ENCODE assay signal across 11 cellular contexts in the genomic region with DNA sequence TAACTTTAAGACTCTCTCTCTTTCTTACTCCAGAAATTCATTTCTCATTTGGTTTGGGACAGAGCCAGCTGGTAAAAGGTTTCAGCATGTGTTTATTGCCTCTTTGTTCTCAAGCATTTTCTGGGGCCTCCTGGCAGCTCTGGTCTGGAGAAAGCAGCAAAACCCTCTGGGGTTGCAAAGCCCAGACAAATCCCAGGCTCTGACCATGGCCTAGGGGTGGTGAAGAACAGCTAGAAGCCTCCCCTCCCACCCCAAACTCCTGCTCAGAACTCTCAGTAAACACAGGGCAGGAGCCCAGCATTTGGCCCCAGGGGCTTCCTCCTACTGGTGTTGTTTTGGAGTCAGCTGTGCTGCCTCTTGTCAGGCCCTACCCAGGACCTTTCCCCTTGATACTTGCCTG.
DNase-seq lines count a peak whose midpoint lies in the region; ATAC-seq, FAIRE-seq and TF ChIP-seq lines count a peak whose summit lies in the region.
"Had no signal": no experiment of that assay in that cellular context is flagged by ENCODE, and none has a peak within 500 bp of the region (broad histone marks: within the 10 kb centered on the region; RNA-seq: fewer than 3 reads in every experiment).

No MANE protein-coding gene starts in this region.

- H3K9me3 Mint-ChIP-seq in astrocyte (ENCODE audit: unreplicated experiment): no peaks in the 10 kb centered on the region
- H3K9me3 Mint-ChIP-seq: activated CD4-positive, alpha-beta T cell treated with anti-CD3 and anti-CD28 coated beads, Interleukin-2, amount 10 ng/mL, durations not matched to agents 7 days and 5 days had no signal

- H4K20me1 ChIP-seq in astrocyte (ENCODE audit: insufficient read depth, low read length): no peaks in the 10 kb centered on the region

- H3K9ac ChIP-seq in astrocyte (ENCODE audit: low read length) (no peak overlapping the region), skeletal muscle tissue (ENCODE audit: low read depth in 1 of 3, low read length in 3 of 3) (no peak overlapping the region)

- FAIRE-seq in astrocyte (lab: Jason Lieb, UNC): no peak
- no peak for FAIRE-seq in GM12892 (lab: Jason Lieb, UNC)
- FAIRE-seq in frontal cortex (lab: Jason Lieb, UNC): no peak
- FAIRE-seq: G401.6 had no signal

- TF ChIP-seq CTCF in astrocyte (IDR thresholded peaks at IDR 0.05; ENCODE audit: insufficient read depth, low read depth, low read length): no peak

- peaks cover 14% of the 10 kb centered on the region for H3K4me1 ChIP-seq in astrocyte (ENCODE audit: insufficient read depth, low read length)
- peaks cover 5 to 12% (median 8%) of the 10 kb centered on the region in 3 donors for H3K4me1 ChIP-seq in skeletal muscle tissue (ENCODE audit: control insufficient read depth in 3 of 3, insufficient read depth in 3 of 3, low read length in 3 of 3)

- no peaks in the 10 kb centered on the region for H3K36me3 ChIP-seq in astrocyte (ENCODE audit: insufficient read depth, low read length)
- H3K36me3 ChIP-seq in skeletal muscle tissue (ENCODE audit: control insufficient read depth in 3 of 3, insufficient read depth in 3 of 3, low read length in 3 of 3): no peaks in the 10 kb centered on the region

- H3K4me2 ChIP-seq in astrocyte (ENCODE audit: low read length): no peak overlapping the region

- no peak overlapping the region for H3K4me3 Mint-ChIP-seq in astrocyte (ENCODE audit: unreplicated experiment)
- H3K4me3 Mint-ChIP-seq: activated CD4-positive, alpha-beta T cell treated with anti-CD3 and anti-CD28 coated beads, Interleukin-2, amount 10 ng/mL, durations not matched to agents 7 days and 5 days had no signal

- H3K9me3 ChIP-seq in astrocyte (ENCODE audit: insufficient read depth, low read depth, low read length): no peaks in the 10 kb centered on the region
- no peaks in the 10 kb centered on the region for H3K9me3 ChIP-seq in skeletal muscle tissue (ENCODE audit: control insufficient read depth in 3 of 3, low read length in 3 of 3)

- TF ChIP-seq POLR2A in GM12892 (IDR thresholded peaks at IDR 0.05; ENCODE audit: low read depth, low read length): no peak

- no peaks in the 10 kb centered on the region for H3K36me3 Mint-ChIP-seq in astrocyte (ENCODE audit: low read depth, unreplicated experiment)

- DNase-seq in G401 (ENCODE audit: low spot score) (peak; percentile 10), astrocyte (ENCODE audit: low read depth) (peak; percentile 77), left cardiac atrium (no peak), GM12892 (ENCODE audit: insufficient read length) (no peak), frontal cortex (ENCODE audit: low spot score in 2 of 2) (no peak), cortex of kidney (lab: John Stamatoyannopoulos, UW) (no peak)
- DNase-seq in activated effector memory CD4-positive, alpha-beta T cell treated with anti-CD3 and anti-CD28 coated beads, Interleukin-2, amount 50 U/mL, for 16 hours: no peak
- DNase-seq: activated CD4-positive, alpha-beta T cell treated with anti-CD3 and anti-CD28 coated beads, Interleukin-2, amount 10 ng/mL, durations not matched to agents 7 days and 5 days; NCI-H82 had no signal

- peaks cover 10% of the 10 kb centered on the region for H3K4me1 Mint-ChIP-seq in astrocyte (ENCODE audit: low read depth, unreplicated experiment)
- H3K4me1 Mint-ChIP-seq: activated CD4-positive, alpha-beta T cell treated with anti-CD3 and anti-CD28 coated beads, Interleukin-2, amount 10 ng/mL, durations not matched to agents 7 days and 5 days had no signal

- no peaks in the 10 kb centered on the region for H3K27me3 ChIP-seq in astrocyte (ENCODE audit: insufficient read depth, low read length)
- H3K27me3 ChIP-seq in skeletal muscle tissue (ENCODE audit: control insufficient read depth in 3 of 3, insufficient read depth in 3 of 3, low read length in 3 of 3): no peaks in the 10 kb centered on the region

- H2AFZ ChIP-seq in astrocyte (ENCODE audit: low read depth, low read length): peak overlapping the region; percentile 45

- ATAC-seq in left cardiac atrium: peak; percentile 64 to 85

- H3K79me2 ChIP-seq in astrocyte (ENCODE audit: insufficient read depth, low read length): no peaks in the 10 kb centered on the region

- in situ Hi-C loops in G401 (cut with HindIII; ENCODE audit: low sequenced_read_pairs): no loop called here

- intact Hi-C loops in left cardiac atrium (cut with DNase I): no loop called here

- H3K27ac ChIP-seq in astrocyte (ENCODE audit: low read depth, low read length): no peak overlapping the region
- H3K27ac ChIP-seq in skeletal muscle tissue (ENCODE audit: low read depth, low read length): peak overlapping the region; percentile 38

- peaks cover 3% of the 10 kb centered on the region for H3K27me3 Mint-ChIP-seq in astrocyte (ENCODE audit: low read depth, unreplicated experiment)
- H3K27me3 Mint-ChIP-seq: activated CD4-positive, alpha-beta T cell treated with anti-CD3 and anti-CD28 coated beads, Interleukin-2, amount 10 ng/mL, durations not matched to agents 7 days and 5 days had no signal

- H3K4me3 ChIP-seq in astrocyte (ENCODE audit: insufficient read depth, low read depth, low read length) (no peak overlapping the region), skeletal muscle tissue (ENCODE audit: low read length in 3 of 3) (no peak overlapping the region)

- H3K27ac Mint-ChIP-seq in astrocyte (ENCODE audit: unreplicated experiment): no peak overlapping the region
- H3K27ac Mint-ChIP-seq: activated CD4-positive, alpha-beta T cell treated with anti-CD3 and anti-CD28 coated beads, Interleukin-2, amount 10 ng/mL, durations not matched to agents 7 days and 5 days had no signal

Comparison
In these comparisons a context has a peak if more than half of its experiments do, and no peak if none do; other contexts are left out.
1. DNase-seq: peak in G401 (single experiment) and astrocyte (single experiment); none in left cardiac atrium (single experiment), activated effector memory CD4-positive, alpha-beta T cell treated with anti-CD3 and anti-CD28 coated beads, Interleukin-2, amount 50 U/mL, for 16 hours (single experiment), GM12892 (single experiment), frontal cortex (0 of 2) and cortex of kidney (single experiment).